Comparison of ENCODE assay signal across 8 cellular contexts in the genomic region with DNA sequence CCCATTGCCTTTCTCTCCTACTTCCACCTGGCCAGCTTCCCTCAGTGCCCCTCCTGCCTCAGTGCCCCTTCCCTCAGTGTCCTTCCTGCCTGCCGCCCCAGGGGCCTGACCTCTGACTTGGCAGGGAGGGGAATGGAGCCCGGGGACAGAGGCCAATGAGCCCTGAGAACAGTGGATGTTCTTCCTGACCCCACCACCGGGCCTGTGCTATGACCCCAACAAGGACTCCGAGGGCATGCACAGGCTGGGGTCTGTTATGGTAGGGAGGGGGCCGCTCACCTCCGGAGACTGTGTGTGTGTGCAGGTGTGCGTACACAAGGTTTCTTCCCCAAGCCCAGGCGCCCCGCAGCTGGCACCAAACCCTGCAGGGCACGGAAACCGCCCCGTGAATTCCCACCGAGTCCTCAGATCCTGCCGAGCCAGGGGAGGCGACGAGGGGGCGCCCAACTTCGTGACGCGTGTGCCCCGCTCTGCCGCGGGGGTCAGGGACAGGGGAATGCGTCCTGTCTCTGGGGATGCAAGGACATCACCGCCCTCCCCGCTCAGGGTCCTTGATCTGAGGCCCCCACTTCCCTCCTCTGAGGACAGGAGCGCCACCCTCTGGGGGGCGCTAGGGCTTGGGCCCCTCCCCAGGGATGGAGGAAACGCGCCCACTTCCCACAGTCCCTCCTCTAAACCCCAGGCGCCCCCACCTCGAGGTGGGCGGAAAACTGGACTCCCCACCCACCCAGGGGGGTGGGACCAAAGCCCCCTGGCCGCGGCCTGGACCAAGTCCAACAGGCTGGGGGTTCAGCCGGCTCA. TPM values are rescaled to one million over a fixed set of nuclear protein-coding genes. Genes with fewer than 3 reads are reported as not detected.
DNase-seq lines count a peak whose midpoint lies in the region; ATAC-seq and TF ChIP-seq lines count a peak whose summit lies in the region.

No MANE protein-coding gene starts in this region.

- no peak overlapping the region for H3K4me3 Mint-ChIP-seq in activated CD4-positive, alpha-beta T cell treated with anti-CD3 and anti-CD28 coated beads, Interleukin-2, amount 10 ng/mL, durations not matched to agents 24 days and 14 days

- H3K27me3 ChIP-seq in BLaER1 (peaks cover 19% of the 10 kb centered on the region; the same call in 1 of the 2 replicates), neural cell (ENCODE audit: insufficient read depth, low read depth, low read length) (peaks cover 22% of the 10 kb centered on the region)
- peaks cover 18% of the 10 kb centered on the region for H3K27me3 ChIP-seq in effector memory CD4-positive, alpha-beta T cell (replicated peaks; ENCODE audit: control insufficient read depth, insufficient read depth, low read length, poor library complexity, severe bottlenecking)

- H3K4me1 Mint-ChIP-seq in activated CD4-positive, alpha-beta T cell treated with anti-CD3 and anti-CD28 coated beads, Interleukin-2, amount 10 ng/mL, durations not matched to agents 24 days and 14 days = peaks cover 14% of the 10 kb centered on the region

- no peak overlapping the region for H3K27ac Mint-ChIP-seq in activated CD4-positive, alpha-beta T cell treated with anti-CD3 and anti-CD28 coated beads, Interleukin-2, amount 10 ng/mL, durations not matched to agents 24 days and 14 days

- H3K36me3 ChIP-seq in BLaER1 (no peaks in the 10 kb centered on the region), HEK293 (ENCODE audit: control insufficient read depth in 2 of 2, insufficient read depth in 1 of 2, low read length in 2 of 2) (no peaks in the 10 kb centered on the region), neural cell (ENCODE audit: insufficient read depth, low read length) (no peaks in the 10 kb centered on the region)
- H3K36me3 ChIP-seq in effector memory CD4-positive, alpha-beta T cell (ENCODE audit: control insufficient read depth, insufficient read depth, low read length) = no peaks in the 10 kb centered on the region

- no peak for ATAC-seq in GM19397 (IDR thresholded peaks at IDR 0.05; ENCODE audit: unreplicated experiment)

- H3K9ac ChIP-seq in BLaER1 (peak overlapping the region; percentile 69), neural cell (ENCODE audit: low read length) (peak overlapping the region; percentile 68)

- H3F3A ChIP-seq in neural cell (ENCODE audit: insufficient read depth, low read length, poor library complexity, severe bottlenecking) = no peaks in the 10 kb centered on the region

- peaks cover 31% of the 10 kb centered on the region for H3K27me3 Mint-ChIP-seq in activated CD4-positive, alpha-beta T cell treated with anti-CD3 and anti-CD28 coated beads, Interleukin-2, amount 10 ng/mL, durations not matched to agents 24 days and 14 days

- H3K79me2 ChIP-seq in neural cell (replicated peaks; ENCODE audit: insufficient read depth, low read length) = no peaks in the 10 kb centered on the region

- no peaks in the 10 kb centered on the region for H3K36me3 Mint-ChIP-seq in activated CD4-positive, alpha-beta T cell treated with anti-CD3 and anti-CD28 coated beads, Interleukin-2, amount 10 ng/mL, durations not matched to agents 24 days and 14 days (ENCODE audit: low read depth)

- no peak overlapping the region for H2AFZ ChIP-seq in neural cell (ENCODE audit: low read depth, low read length)

- H3K27ac ChIP-seq in BLaER1 (no peak overlapping the region), HEK293 (ENCODE audit: extremely low read depth, low read depth, low read length) (no peak overlapping the region), neural cell (ENCODE audit: low read length) (no peak overlapping the region)
- H3K27ac ChIP-seq in effector memory CD4-positive, alpha-beta T cell (ENCODE audit: insufficient read depth, low read length, poor library complexity, severe bottlenecking) = no peak overlapping the region

- H3K4me2 ChIP-seq in BLaER1 = peak overlapping the region; percentile 99
- H3K4me2 ChIP-seq in neural cell (ENCODE audit: low read length) = peak overlapping the region; percentile 65

- no peaks in the 10 kb centered on the region for H3K9me3 Mint-ChIP-seq in activated CD4-positive, alpha-beta T cell treated with anti-CD3 and anti-CD28 coated beads, Interleukin-2, amount 10 ng/mL, durations not matched to agents 24 days and 14 days

- intact Hi-C loops in activated CD4-positive, alpha-beta T cell treated with anti-CD3 and anti-CD28 coated beads, Interleukin-2, amount 10 ng/mL, durations not matched to agents 24 days and 14 days (cut with micrococcal nuclease) = no loop called here

- no peak for DNase-seq in effector memory CD4-positive, alpha-beta T cell
- DNase-seq in NCI-H187 treated with DMSO at 0.1 percent for 48 hours (lab: John Stamatoyannopoulos, UW) (no peak), EL (no peak)
- DNase-seq in activated CD4-positive, alpha-beta T cell treated with anti-CD3 and anti-CD28 coated beads, Interleukin-2, amount 10 ng/mL, durations not matched to agents 24 days and 14 days = no peak

- no peaks in the 10 kb centered on the region for H3K9me3 ChIP-seq in BLaER1
- no peaks in the 10 kb centered on the region for H3K9me3 ChIP-seq in HEK293 (ENCODE audit: control insufficient read depth, insufficient read depth, low read depth, low read length)
- no peaks in the 10 kb centered on the region for H3K9me3 ChIP-seq in effector memory CD4-positive, alpha-beta T cell (ENCODE audit: control insufficient read depth, low read length)
- H3K9me3 ChIP-seq in neural cell (ENCODE audit: low read length) = no peaks in the 10 kb centered on the region

- TF ChIP-seq EP300 in neural cell (conservative IDR thresholded peaks at IDR 0.05; ENCODE audit: poor library complexity, severe bottlenecking) = no peak

- H3K4me3 ChIP-seq in BLaER1 = peak overlapping the region; percentile 71
- peak overlapping the region; percentile 32 for H3K4me3 ChIP-seq in HEK293 (ENCODE audit: low read depth, low read length)
- H3K4me3 ChIP-seq in effector memory CD4-positive, alpha-beta T cell (ENCODE audit: insufficient read depth, low read depth, low read length, poor library complexity, severe bottlenecking) = peak overlapping the region; percentile 50
- peak overlapping the region; percentile 80 for H3K4me3 ChIP-seq in neural cell (ENCODE audit: low read length)

- no peak for TF ChIP-seq RAD21 in neural cell (conservative IDR thresholded peaks at IDR 0.05)

- POLR2A ChIA-PET in HEK293 (lab: Yijun Ruan, JAX) = interaction anchor here (1.4 kb wide), 1 partner anchor 114 kb away, joined by 4 read pairs; no protein-coding TSS in a partner anchor

- H3K9me2 ChIP-seq in neural cell (ENCODE audit: insufficient read depth, low read length) = no peaks in the 10 kb centered on the region

- H4K20me1 ChIP-seq in BLaER1 (no peaks in the 10 kb centered on the region), neural cell (ENCODE audit: insufficient read depth) (no peaks in the 10 kb centered on the region)

- CTCF ChIA-PET in HEK293 (lab: Yijun Ruan, JAX) = no interaction called here

- 0 out of 2 replicates have a peak, but pooled peaks have one; percentile 23 for TF ChIP-seq CTCF in HEK293 (tag by site-specific recombination; IDR thresholded peaks at IDR 0.05)
- TF ChIP-seq CTCF in neural cell (IDR thresholded peaks at IDR 0.05; ENCODE audit: poor library complexity, severe bottlenecking) = peak; percentile 47

- H3K4me1 ChIP-seq in BLaER1 (peaks cover 80% of the 10 kb centered on the region), HEK293 (ENCODE audit: control insufficient read depth, insufficient read depth, low read length) (no peaks in the 10 kb centered on the region)
- peaks cover 17% of the 10 kb centered on the region for H3K4me1 ChIP-seq in effector memory CD4-positive, alpha-beta T cell (ENCODE audit: control insufficient read depth, insufficient read depth, low read length, poor library complexity, severe bottlenecking)

TF ChIP-seq in HEK293, 187 proteins besides CTCF, POLR2A, EP300 and RAD21 (continues in another document):
- no peak for TF ChIP-seq ZNF146 (tag by site-specific recombination; IDR thresholded peaks at IDR 0.05)
- no peak for TF ChIP-seq ZNF19 (tag by site-specific recombination; IDR thresholded peaks at IDR 0.05; ENCODE audit: low read depth)
- no peak for TF ChIP-seq ZNF561 (tag by site-specific recombination; IDR thresholded peaks at IDR 0.05; ENCODE audit: borderline replicate concordance)
- TF ChIP-seq ZNF274 (IDR thresholded peaks at IDR 0.05; ENCODE audit: low read length) = no peak
- no peak for TF ChIP-seq ZNF274 (tag by site-specific recombination; IDR thresholded peaks at IDR 0.05; ENCODE audit: borderline replicate concordance)
- no peak for TF ChIP-seq KLF10 (tag by site-specific recombination; IDR thresholded peaks at IDR 0.05)
- peak; percentile 59 for TF ChIP-seq GLIS2 (tag by site-specific recombination; IDR thresholded peaks at IDR 0.05)
- peak; percentile 74 for TF ChIP-seq ZNF335 (tag by site-specific recombination; conservative IDR thresholded peaks at IDR 0.05)
- no peak for TF ChIP-seq ZNF157 (tag by site-specific recombination; IDR thresholded peaks at IDR 0.05)
- no peak for TF ChIP-seq ZNF391 (tag by site-specific recombination; IDR thresholded peaks at IDR 0.05; ENCODE audit: borderline replicate concordance, low read depth)
- no peak for TF ChIP-seq ZNF560 (tag by site-specific recombination; IDR thresholded peaks at IDR 0.05; ENCODE audit: borderline replicate concordance)
- TF ChIP-seq TCF7L2 (IDR thresholded peaks at IDR 0.05; ENCODE audit: borderline replicate concordance, low read depth, low read length) = no peak

TF ChIP-seq in neural cell, 6 proteins besides CTCF, POLR2A, EP300 and RAD21 (continues in another document):
- TF ChIP-seq TAF1 (IDR thresholded peaks at IDR 0.05; ENCODE audit: low read depth) (no peak), SMC3 (conservative IDR thresholded peaks at IDR 0.05; ENCODE audit: poor library complexity) (no peak), POLR2AphosphoS5 (IDR thresholded peaks at IDR 0.05) (no peak), EZH2 (IDR thresholded peaks at IDR 0.05; ENCODE audit: borderline replicate concordance, insufficient read depth, low read length, poor library complexity, severe bottlenecking) (no peak)

RNA-seq across cellular contexts. Expression of a gene that starts 0.7 kb away (rescaled TPM):
- polyA plus RNA-seq in neural cell = 9.8 and 13.0 TPM in 2 replicates
- polyA minus RNA-seq in neural cell = 11.7 and 11.8 TPM in 2 replicates
- 0.42 and 0.71 TPM in 2 replicates for total RNA-seq in activated CD4-positive, alpha-beta T cell treated with anti-CD3 and anti-CD28 coated beads, Interleukin-2, amount 10 ng/mL, durations not matched to agents 24 days and 14 days
